In the genomic region with DNA sequence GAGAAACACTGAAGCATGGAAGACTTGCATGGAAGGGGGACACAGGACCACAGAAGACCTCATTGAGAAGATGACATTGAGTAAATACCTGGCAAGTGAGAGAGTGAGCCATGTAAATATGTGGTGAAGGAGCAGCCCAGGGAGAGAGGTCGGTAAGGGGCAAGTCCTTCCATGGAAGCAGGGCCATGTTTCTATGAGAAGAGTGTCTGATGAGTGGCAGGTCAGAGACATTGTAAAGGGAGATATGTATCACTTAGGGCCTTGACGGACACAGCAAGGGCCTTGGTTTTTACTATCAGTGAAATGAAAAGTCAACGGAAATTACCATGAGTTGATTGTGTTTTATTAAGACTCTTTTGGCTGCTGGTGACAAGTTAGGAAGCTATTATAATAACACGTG, we compare ENCODE assay signal across 32 cellular contexts.
"Had no signal": no experiment of that assay in that cellular context is flagged by ENCODE, and none has a peak within 500 bp of the region (broad histone marks: within the 10 kb centered on the region; RNA-seq: fewer than 3 reads in every experiment).

No MANE protein-coding gene starts in this region.

- H3K27ac ChIP-seq: ascending aorta, breast epithelium, Peyer's patch, SJSA1 had no signal

- H3K4me1 Mint-ChIP-seq: activated CD4-positive, alpha-beta T cell treated with anti-CD3 and anti-CD28 coated beads, Interleukin-2, amount 10 ng/mL, durations not matched to agents 24 days and 14 days; activated naive CD4-positive, alpha-beta T cell treated with anti-CD3 and anti-CD28 coated beads, Interleukin-2, amount 50 U/mL, for 24 hours; activated naive CD8-positive, alpha-beta T cell treated with anti-CD3 and anti-CD28 coated beads, Interleukin-2, amount 10 ng/mL, durations not matched to agents 7 days and 5 days; activated T-helper 17 cell treated with anti-CD3 and anti-CD28 coated beads, Interleukin-2, amount 50 U/mL, for 72 hours had no signal

- ATAC-seq: activated CD8-positive, alpha-beta T cell treated with anti-CD3 and anti-CD28 coated beads for 36 hours; activated T-cell treated with anti-CD3 and anti-CD28 coated beads, Interleukin-2, amount 50 U/mL, for 72 hours; activated T-helper 17 cell treated with anti-CD3 and anti-CD28 coated beads, Interleukin-2, amount 50 U/mL, for 72 hours had no signal

- H3K27me3 ChIP-seq: ascending aorta, breast epithelium, Peyer's patch, SJSA1 had no signal

- H3K36me3 ChIP-seq: ascending aorta, breast epithelium, Peyer's patch, SJSA1 had no signal

- H3K27ac Mint-ChIP-seq: activated CD4-positive, alpha-beta T cell treated with anti-CD3 and anti-CD28 coated beads, Interleukin-2, amount 10 ng/mL, durations not matched to agents 24 days and 14 days; activated CD8-positive, alpha-beta T cell treated with anti-CD3 and anti-CD28 coated beads for 36 hours; activated naive CD4-positive, alpha-beta T cell treated with anti-CD3 and anti-CD28 coated beads, Interleukin-2, amount 50 U/mL, for 24 hours; activated naive CD8-positive, alpha-beta T cell treated with anti-CD3 and anti-CD28 coated beads, Interleukin-2, amount 10 ng/mL, durations not matched to agents 7 days and 5 days; activated T-cell treated with anti-CD3 and anti-CD28 coated beads, Interleukin-2, amount 50 U/mL, for 72 hours; activated T-helper 17 cell treated with anti-CD3 and anti-CD28 coated beads, Interleukin-2, amount 50 U/mL, for 72 hours; T-helper 1 cell treated with Interleukin-12 subunit alpha and Interleukin-12 subunit beta and Interleukin-4 antibody, amounts not matched to agents 30 μg/mL and 1 μg/mL, for 36 hours; T-helper 2 cell treated with Interferon-gamma antibody and Interleukin-4, amounts not matched to agents 5 μg/mL and 100 μg/mL, for 36 hours had no signal

- H3K4me1 ChIP-seq: breast epithelium, Peyer's patch, SJSA1 had no signal

- DNase-seq: activated CD4-positive, alpha-beta T cell treated with anti-CD3 and anti-CD28 coated beads, Interleukin-2, amount 10 ng/mL, durations not matched to agents 24 days and 14 days; activated CD4-positive, alpha-beta T cell treated with anti-CD3 and anti-CD28 coated beads, Interleukin-2, amount 50 U/mL, for 4 hours; activated CD8-positive, alpha-beta T cell treated with anti-CD3 and anti-CD28 coated beads for 36 hours; activated effector memory CD4-positive, alpha-beta T cell treated with anti-CD3 and anti-CD28 coated beads, Interleukin-2, amount 50 U/mL, for 16 hours; activated naive CD4-positive, alpha-beta T cell treated with Interleukin-2 at 50 U/mL for 16 hours; activated naive CD8-positive, alpha-beta T cell treated with anti-CD3 and anti-CD28 coated beads, Interleukin-2, amount 10 ng/mL, durations not matched to agents 7 days and 5 days; activated T-cell treated with anti-CD3 and anti-CD28 coated beads, Interleukin-2, amount 50 U/mL, for 1 hour; activated T-cell treated with anti-CD3 and anti-CD28 coated beads, Interleukin-2, amount 50 U/mL, for 72 hours; amygdala; cerebellar nuclear complex; Karpas-422; KBM-7; NCI-H1105; NCI-H1436; NCI-H187 treated with DMSO at 0.1 percent for 48 hours; NCI-H2081; NCI-H2171 treated with DMSO at 0.1 percent for 48 hours; NCI-H2227 treated with DMSO at 0.1 percent for 48 hours; NCI-H446; NCI-H510A treated with DMSO at 0.1 percent for 48 hours; NCI-H526 treated with DMSO at 0.1 percent for 48 hours; Peyer's patch; RPMI8226; SHP77 treated with DMSO at 0.1 percent for 48 hours; SK-N-SH had no signal

- H3K4me3 ChIP-seq: ascending aorta, breast epithelium, Peyer's patch, SJSA1 had no signal

- H3K36me3 Mint-ChIP-seq: activated naive CD4-positive, alpha-beta T cell treated with anti-CD3 and anti-CD28 coated beads, Interleukin-2, amount 50 U/mL, for 24 hours; activated naive CD8-positive, alpha-beta T cell treated with anti-CD3 and anti-CD28 coated beads, Interleukin-2, amount 10 ng/mL, durations not matched to agents 7 days and 5 days had no signal

- H3K9me3 Mint-ChIP-seq: activated CD4-positive, alpha-beta T cell treated with anti-CD3 and anti-CD28 coated beads, Interleukin-2, amount 10 ng/mL, durations not matched to agents 24 days and 14 days; activated CD8-positive, alpha-beta T cell treated with anti-CD3 and anti-CD28 coated beads for 36 hours; activated naive CD4-positive, alpha-beta T cell treated with anti-CD3 and anti-CD28 coated beads, Interleukin-2, amount 50 U/mL, for 24 hours; activated naive CD8-positive, alpha-beta T cell treated with anti-CD3 and anti-CD28 coated beads, Interleukin-2, amount 10 ng/mL, durations not matched to agents 7 days and 5 days; activated T-cell treated with anti-CD3 and anti-CD28 coated beads, Interleukin-2, amount 50 U/mL, for 72 hours; activated T-helper 17 cell treated with anti-CD3 and anti-CD28 coated beads, Interleukin-2, amount 50 U/mL, for 72 hours; T-helper 1 cell treated with Interleukin-12 subunit alpha and Interleukin-12 subunit beta and Interleukin-4 antibody, amounts not matched to agents 30 μg/mL and 1 μg/mL, for 36 hours; T-helper 2 cell treated with Interferon-gamma antibody and Interleukin-4, amounts not matched to agents 5 μg/mL and 100 μg/mL, for 36 hours had no signal

- H3K9me2 ChIP-seq: SK-N-SH had no signal

- H3K4me2 ChIP-seq: SK-N-SH had no signal

- H3K27me3 Mint-ChIP-seq: activated CD4-positive, alpha-beta T cell treated with anti-CD3 and anti-CD28 coated beads, Interleukin-2, amount 10 ng/mL, durations not matched to agents 24 days and 14 days; activated CD8-positive, alpha-beta T cell treated with anti-CD3 and anti-CD28 coated beads for 36 hours had no signal

- H3K9me3 ChIP-seq: ascending aorta, breast epithelium, Peyer's patch, SJSA1, SK-N-SH had no signal

- H3K4me3 Mint-ChIP-seq: activated CD4-positive, alpha-beta T cell treated with anti-CD3 and anti-CD28 coated beads, Interleukin-2, amount 10 ng/mL, durations not matched to agents 24 days and 14 days; activated CD8-positive, alpha-beta T cell treated with anti-CD3 and anti-CD28 coated beads for 36 hours; activated naive CD4-positive, alpha-beta T cell treated with anti-CD3 and anti-CD28 coated beads, Interleukin-2, amount 50 U/mL, for 24 hours; activated naive CD8-positive, alpha-beta T cell treated with anti-CD3 and anti-CD28 coated beads, Interleukin-2, amount 10 ng/mL, durations not matched to agents 7 days and 5 days; activated T-cell treated with anti-CD3 and anti-CD28 coated beads, Interleukin-2, amount 50 U/mL, for 72 hours; activated T-helper 17 cell treated with anti-CD3 and anti-CD28 coated beads, Interleukin-2, amount 50 U/mL, for 72 hours; T-helper 1 cell treated with Interleukin-12 subunit alpha and Interleukin-12 subunit beta and Interleukin-4 antibody, amounts not matched to agents 30 μg/mL and 1 μg/mL, for 36 hours; T-helper 2 cell treated with Interferon-gamma antibody and Interleukin-4, amounts not matched to agents 5 μg/mL and 100 μg/mL, for 36 hours had no signal

- H3K9ac ChIP-seq: SK-N-SH had no signal
